32 cellular contexts compared by ENCODE assay signal in the genomic region with DNA sequence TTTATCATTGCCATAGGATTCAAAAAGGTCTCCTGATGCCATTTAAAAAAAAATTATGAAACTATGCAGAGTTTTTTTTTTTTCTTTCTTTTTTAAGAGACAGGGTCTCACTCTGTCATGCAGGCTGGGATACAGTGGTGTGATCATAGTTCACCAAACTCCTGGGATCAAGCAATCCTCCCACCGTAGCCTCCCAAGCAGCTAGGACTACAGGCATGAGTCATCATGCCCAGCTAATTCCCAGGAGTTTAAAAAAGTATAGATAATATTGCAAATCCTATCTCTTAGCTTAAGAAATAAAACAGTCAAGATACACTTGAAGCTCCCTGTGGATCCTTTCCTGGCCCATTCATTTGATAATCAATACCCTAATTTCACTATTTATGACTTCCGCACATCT. TPM values are rescaled to one million over a fixed set of nuclear protein-coding genes. Genes with fewer than 3 reads are reported as not detected.
A peak's percentile ranks its signal among the peaks of the same experiment; 100 is the strongest.
DNase-seq lines count a peak whose midpoint lies in the region; ATAC-seq and TF ChIP-seq lines count a peak whose summit lies in the region.
"Had no signal": no experiment of that assay in that cellular context is flagged by ENCODE, and none has a peak within 500 bp of the region (broad histone marks: within the 10 kb centered on the region; RNA-seq: fewer than 3 reads in every experiment).

No MANE protein-coding gene starts in this region.

- H3K27ac ChIP-seq in thyroid gland, result no peak overlapping the region
- H3K27ac ChIP-seq: BLaER1, esophagus squamous epithelium, heart left ventricle, ovary, SJSA1, suprapubic skin had no signal

- no peaks in the 10 kb centered on the region for H3K36me3 ChIP-seq in thyroid gland
- H3K36me3 ChIP-seq: BLaER1, esophagus squamous epithelium, left ventricle myocardium inferior, ovary, suprapubic skin had no signal

- intact Hi-C loops in thyroid gland (cut with DNase I), result no loop called here

- H3K9me3 ChIP-seq in thyroid gland, result no peaks in the 10 kb centered on the region
- H3K9me3 ChIP-seq: BLaER1, esophagus squamous epithelium, heart left ventricle, left ventricle myocardium inferior, ovary, SJSA1, suprapubic skin had no signal

- TF ChIP-seq POLR2A in thyroid gland (IDR thresholded peaks at IDR 0.05), result no peak

- peaks cover 0 to 4% of the 10 kb centered on the region in 2 donors for H3K36me3 Mint-ChIP-seq in activated naive CD4-positive, alpha-beta T cell treated with anti-CD3 and anti-CD28 coated beads, Interleukin-2, amount 50 U/mL, for 72 hours

- no peak overlapping the region for H3K27ac Mint-ChIP-seq in activated naive CD4-positive, alpha-beta T cell treated with anti-CD3 and anti-CD28 coated beads, Interleukin-2, amount 50 U/mL, for 72 hours
- H3K27ac Mint-ChIP-seq: activated naive CD4-positive, alpha-beta T cell treated with anti-CD3 and anti-CD28 coated beads for 36 hours; nephron; T-helper 1 cell treated with Interleukin-12 subunit alpha and Interleukin-12 subunit beta and Interleukin-4 antibody, amounts not matched to agents 30 μg/mL and 1 μg/mL, for 36 hours had no signal

- H3K27me3 ChIP-seq in thyroid gland, result no peaks in the 10 kb centered on the region
- H3K27me3 ChIP-seq: BLaER1, esophagus squamous epithelium, heart left ventricle, ovary, SJSA1, suprapubic skin had no signal

- DNase-seq in Daoy (ENCODE audit: low read depth) (peak; percentile 3), NCI-H226 (peak; percentile 42), cardiac fibroblast (ENCODE audit: low read depth in 2 of 2) (peak; percentile 51 to 61), foreskin fibroblast (peak; percentile 45 to 68), HUDEP-2 (lab: John Stamatoyannopoulos, UW; ENCODE audit: unreplicated experiment in 76 of 76) (no peak), thyroid gland (no peak)
- DNase-seq in activated naive CD4-positive, alpha-beta T cell treated with anti-CD3 and anti-CD28 coated beads, Interleukin-2, amount 50 U/mL, for 72 hours (ENCODE audit: low spot score in 2 of 2), result no peak
- DNase-seq: ACHN; activated CD4-positive, alpha-beta T cell treated with anti-CD3 and anti-CD28 coated beads for 48 hours; activated naive CD4-positive, alpha-beta T cell treated with anti-CD3 and anti-CD28 coated beads for 36 hours; activated T-cell treated with anti-CD3 and anti-CD28 coated beads, Interleukin-2, amount 50 U/mL, for 48 hours; anterior cingulate cortex; cerebellar nuclear complex; effector memory CD4-positive, alpha-beta T cell; esophagus squamous epithelium; heart left ventricle; left ventricle myocardium inferior; NCI-H1092 treated with DMSO at 0.1 percent for 48 hours; NCI-H2029 treated with DMSO at 0.1 percent for 48 hours; NCI-H446; ovary; right cardiac atrium had no signal

- no peak overlapping the region for H3K4me3 ChIP-seq in cardiac fibroblast (replicated peaks in 1 of 2; ENCODE audit: low read depth in 2 of 2, low read length in 2 of 2)
- H3K4me3 ChIP-seq in foreskin fibroblast (ENCODE audit: low read depth in 1 of 2, low read length in 2 of 2), result no peak overlapping the region
- no peak overlapping the region for H3K4me3 ChIP-seq in thyroid gland (replicated peaks in 1 of 3)
- H3K4me3 ChIP-seq: BLaER1, esophagus squamous epithelium, heart left ventricle, left ventricle myocardium inferior, ovary, SJSA1, suprapubic skin had no signal

- H3K9me3 Mint-ChIP-seq in activated naive CD4-positive, alpha-beta T cell treated with anti-CD3 and anti-CD28 coated beads, Interleukin-2, amount 50 U/mL, for 72 hours, result no peaks in the 10 kb centered on the region
- H3K9me3 Mint-ChIP-seq: activated naive CD4-positive, alpha-beta T cell treated with anti-CD3 and anti-CD28 coated beads for 36 hours; T-helper 1 cell treated with Interleukin-12 subunit alpha and Interleukin-12 subunit beta and Interleukin-4 antibody, amounts not matched to agents 30 μg/mL and 1 μg/mL, for 36 hours had no signal

- no peak for ATAC-seq in activated naive CD4-positive, alpha-beta T cell treated with anti-CD3 and anti-CD28 coated beads, Interleukin-2, amount 50 U/mL, for 72 hours
- no peak for ATAC-seq in HG03175 (IDR thresholded peaks at IDR 0.05; ENCODE audit: unreplicated experiment)
- ATAC-seq: HCT116, heart left ventricle, Panc1, right cardiac atrium had no signal

- TF ChIP-seq CTCF in cardiac fibroblast (IDR thresholded peaks at IDR 0.05; ENCODE audit: low read depth, low read length), result no peak
- no peak for TF ChIP-seq CTCF in foreskin fibroblast (IDR thresholded peaks at IDR 0.05; ENCODE audit: low read depth, low read length)
- TF ChIP-seq CTCF in thyroid gland (IDR thresholded peaks at IDR 0.05), result no peak

- peaks cover 3 to 5% of the 10 kb centered on the region in 2 donors for H3K4me1 ChIP-seq in thyroid gland
- H3K4me1 ChIP-seq: BLaER1, SJSA1 had no signal

- WGBS in thyroid gland, 2 donors, result 84 to 89% methylated on average over 2 of the region's 2 CpGs

RNA-seq across cellular contexts. Expression of a gene that starts 58.6 kb away (rescaled TPM):
- not detected in 2 replicates for total RNA-seq in Daoy (2014; rRNA removed; shearing (Covaris generic))
- not detected for total RNA-seq in activated naive CD4-positive, alpha-beta T cell treated with anti-CD3 and anti-CD28 coated beads, Interleukin-2, amount 50 U/mL, for 72 hours
- not detected for total RNA-seq in thyroid gland
- total RNA-seq: activated naive CD4-positive, alpha-beta T cell treated with anti-CD3 and anti-CD28 coated beads for 36 hours; esophagus squamous epithelium; G401; heart left ventricle; left ventricle myocardium inferior; mononuclear cell; ovary; right cardiac atrium; SJSA1; suprapubic skin had no signal

Comparison
In these comparisons a context has a peak if more than half of its experiments do, and no peak if none do; other contexts are left out.
1. DNase-seq: peak in Daoy (single experiment), NCI-H226 (single experiment), cardiac fibroblast (2 of 2) and foreskin fibroblast (2 of 2); none in activated naive CD4-positive, alpha-beta T cell treated with anti-CD3 and anti-CD28 coated beads, Interleukin-2, amount 50 U/mL, for 72 hours (0 of 2), HUDEP-2 (0 of 76) and thyroid gland (0 of 2).